Comparison of ENCODE assay signal across 9 cellular contexts in genomic region chr22:29780781-29781676, GRCh38. TPM values are rescaled to one million over a fixed set of nuclear protein-coding genes. Genes with fewer than 3 reads are reported as not detected.
DNase-seq lines count a peak whose midpoint lies in the region; ATAC-seq and TF ChIP-seq lines count a peak whose summit lies in the region.
"Had no signal": no experiment of that assay in that cellular context is flagged by ENCODE, and none has a peak within 500 bp of the region (broad histone marks: within the 10 kb centered on the region; RNA-seq: fewer than 3 reads in every experiment).

No MANE protein-coding gene starts in this region.

- H3K9me3 ChIP-seq in AG04450 (ENCODE audit: control insufficient read depth, insufficient read depth, low read length) = no peaks in the 10 kb centered on the region
- no peaks in the 10 kb centered on the region for H3K9me3 ChIP-seq in esophagus (ENCODE audit: control insufficient read depth in 2 of 2, insufficient read depth in 1 of 2, low read depth in 1 of 2, low read length in 1 of 2)

- DNase-seq in AG04450 (ENCODE audit: low read depth, low spot score) (peak; percentile 60), RPMI8226 (peak; percentile 17), nephron progenitor cell (no peak), DMS79 (lab: John Stamatoyannopoulos, UW) (no peak), NCI-H2029 (lab: John Stamatoyannopoulos, UW) (no peak)
- DNase-seq: activated B cell treated with CpG ODN at 0.5 μM for 24 hours had no signal

- no peaks in the 10 kb centered on the region for H3K36me3 Mint-ChIP-seq in nephron progenitor cell (ENCODE audit: low read depth)

- ATAC-seq in HG02885 (IDR thresholded peaks at IDR 0.05; ENCODE audit: poor library complexity, unreplicated experiment) = no peak
- no peak for ATAC-seq in HG03457 (IDR thresholded peaks at IDR 0.05; ENCODE audit: unreplicated experiment)

- H3K27ac ChIP-seq in AG04450 (ENCODE audit: low read depth, low read length) = peak overlapping the region; percentile 97
- peak overlapping the region; percentile 6 to 64 for H3K27ac ChIP-seq in esophagus (ENCODE audit: low read depth in 2 of 2, low read length in 1 of 2)

- H3K9me3 Mint-ChIP-seq in nephron progenitor cell = no peaks in the 10 kb centered on the region
- H3K9me3 Mint-ChIP-seq: activated B cell treated with CpG ODN at 0.5 μM for 24 hours had no signal

- 30 to 41% methylated on average over 8 of the region's 8 CpGs for WGBS in esophagus, 2 donors

- H3K27me3 Mint-ChIP-seq in nephron progenitor cell (ENCODE audit: low read depth, poor library complexity) = peaks cover 8% of the 10 kb centered on the region
- H3K27me3 Mint-ChIP-seq: activated B cell treated with CpG ODN at 0.5 μM for 24 hours had no signal

- peaks cover 32% of the 10 kb centered on the region for H3K4me1 Mint-ChIP-seq in nephron progenitor cell

- POLR2A ChIA-PET in AG04450 (lab: Yijun Ruan, JAX) = interaction anchor here (0.6 to 1.6 kb wide), 2 partner anchors 18 to 103 kb away, joined by 4 to 10 read pairs; no protein-coding TSS in a partner anchor

- H3K4me1 ChIP-seq in esophagus (ENCODE audit: control insufficient read depth in 2 of 2, insufficient read depth in 2 of 2, low read length in 1 of 2) = peaks cover under 1 to 20% of the 10 kb centered on the region in 2 donors

- H3K4me3 ChIP-seq in AG04450 (ENCODE audit: low read depth, low read length) = no peak overlapping the region; the same call in 1 of the 2 replicates
- H3K4me3 ChIP-seq in esophagus (ENCODE audit: low read depth in 1 of 2, low read length in 2 of 2) = no peak overlapping the region

- CTCF ChIA-PET in AG04450 (lab: Charles Lee) = interaction anchor here (1.3 kb wide), 1 partner anchor 308 kb away, joined by 3 read pairs; no protein-coding TSS in a partner anchor

- H3K27ac Mint-ChIP-seq in nephron progenitor cell = peak overlapping the region; percentile 69
- H3K27ac Mint-ChIP-seq: activated B cell treated with CpG ODN at 0.5 μM for 24 hours had no signal

- no peak overlapping the region for H3K4me3 Mint-ChIP-seq in nephron progenitor cell
- H3K4me3 Mint-ChIP-seq: activated B cell treated with CpG ODN at 0.5 μM for 24 hours had no signal

- H3K36me3 ChIP-seq in esophagus (ENCODE audit: control insufficient read depth in 2 of 2, insufficient read depth in 2 of 2, low read length in 1 of 2) = no peaks in the 10 kb centered on the region

- TF ChIP-seq CTCF in AG04450 (IDR thresholded peaks at IDR 0.05; ENCODE audit: low read depth, low read length) (no peak), nephron progenitor cell (IDR thresholded peaks at IDR 0.05) (no peak)

- no peaks in the 10 kb centered on the region for H3K27me3 ChIP-seq in AG04450 (ENCODE audit: control insufficient read depth, insufficient read depth, low read length)
- H3K27me3 ChIP-seq in esophagus (ENCODE audit: control insufficient read depth in 1 of 2, insufficient read depth in 2 of 2, low read length in 2 of 2) = no peaks in the 10 kb centered on the region

RNA-seq across cellular contexts. Expression of gene UQCR10, which starts 13.9 kb away (rescaled TPM):
- 170 and 197 TPM in 2 replicates for polyA plus RNA-seq in AG04450 (2011; rRNA removed)
- polyA minus RNA-seq in AG04450 (2011; rRNA and poly(A)+ RNA removed) = 109 and 115 TPM in 2 replicates
- polyA plus RNA-seq in esophagus = 100 to 1,000 TPM; 171 to 204 TPM

RNA-seq across cellular contexts. Expression of gene ZMAT5, which starts 14.2 kb away (rescaled TPM):
- polyA plus RNA-seq in AG04450 (2011; rRNA removed) (16.4 and 24.3 TPM in 2 replicates), esophagus (10 to 100 TPM; 20.3 to 31.2 TPM)
- 9.0 and 9.3 TPM in 2 replicates for polyA minus RNA-seq in AG04450 (2011; rRNA and poly(A)+ RNA removed)

RNA-seq across cellular contexts. Expression of gene ASCC2, which starts 57.0 kb away (rescaled TPM):
- polyA plus RNA-seq in AG04450 (2011; rRNA removed) (45.9 and 50.4 TPM in 2 replicates), esophagus (100 to 1,000 TPM in 1 of 2 donors, 10 to 100 TPM in 1; 61.3 to 142 TPM)
- polyA minus RNA-seq in AG04450 (2011; rRNA and poly(A)+ RNA removed) = 66.0 and 76.9 TPM in 2 replicates

Comparison
In these comparisons a context has a peak if more than half of its experiments do, and no peak if none do; other contexts are left out.
1. DNase-seq: peak in AG04450 (single experiment) and RPMI8226 (single experiment); none in nephron progenitor cell (single experiment), DMS79 (single experiment) and NCI-H2029 (single experiment).